In genomic region chr12:115517913-115518312, GRCh38 we compare ENCODE assay signal across 29 cellular contexts.
"Had no signal": no experiment of that assay in that cellular context is flagged by ENCODE, and none has a peak within 500 bp of the region (broad histone marks: within the 10 kb centered on the region; RNA-seq: fewer than 3 reads in every experiment).

No MANE protein-coding gene starts in this region.

- H3K4me3 ChIP-seq: stomach, suprapubic skin, testis, thoracic aorta, thyroid gland, tibial artery, tibial nerve, transverse colon, upper lobe of left lung, upper lobe of right lung, uterus, vagina had no signal

- H3K4me1 ChIP-seq: stomach, suprapubic skin, testis, thyroid gland, tibial artery, tibial nerve, transverse colon, upper lobe of left lung, upper lobe of right lung, uterus had no signal

- H3K36me3 Mint-ChIP-seq: stimulated activated effector memory CD8-positive, alpha-beta T cell treated with anti-CD3 and anti-CD28 coated beads, Interleukin-12 subunit alpha, Interleukin-12 subunit beta, amount 100 ng/mL, for 72 hours; stimulated activated memory B cell treated with anti-CD40 and anti-IgM and Interleukin-4, amounts not matched to agents 10 μg/mL and 1 μg/mL and 100 μg/mL, for 72 hours; type B pancreatic cell had no signal

- H3K27ac Mint-ChIP-seq: stimulated activated effector memory CD8-positive, alpha-beta T cell treated with anti-CD3 and anti-CD28 coated beads, Interleukin-12 subunit alpha, Interleukin-12 subunit beta, amount 100 ng/mL, for 72 hours; stimulated activated memory B cell treated with anti-CD40 and anti-IgM and Interleukin-4, amounts not matched to agents 10 μg/mL and 1 μg/mL and 100 μg/mL, for 72 hours; stimulated activated naive B cell treated with anti-CD40 and anti-IgM and Interleukin-4, amounts not matched to agents 10 μg/mL and 1 μg/mL and 100 μg/mL, for 72 hours; stimulated activated naive CD8-positive, alpha-beta T cell treated with anti-CD3 and anti-CD28 coated beads, Interleukin-15, amount 100 ng/mL, for 72 hours; stimulated activated naive CD8-positive, alpha-beta T cell treated with anti-CD3 and anti-CD28 coated beads, Interleukin-15, Interleukin-2, amounts not matched to agents 100 ng/mL and 50 ng/mL, for 24 hours; type B pancreatic cell had no signal

- H3K27me3 Mint-ChIP-seq: stimulated activated memory B cell treated with anti-CD40 and anti-IgM and Interleukin-4, amounts not matched to agents 10 μg/mL and 1 μg/mL and 100 μg/mL, for 72 hours; stimulated activated naive CD8-positive, alpha-beta T cell treated with anti-CD3 and anti-CD28 coated beads, Interleukin-15, amount 100 ng/mL, for 72 hours; stimulated activated naive CD8-positive, alpha-beta T cell treated with anti-CD3 and anti-CD28 coated beads, Interleukin-15, Interleukin-2, amounts not matched to agents 100 ng/mL and 50 ng/mL, for 24 hours; type B pancreatic cell had no signal

- H3K9me3 ChIP-seq: suprapubic skin, testis, thyroid gland, upper lobe of right lung, uterus, vagina had no signal

- H3K27me3 ChIP-seq: stomach, suprapubic skin, testis, thyroid gland, tibial artery, tibial nerve, transverse colon, upper lobe of left lung, upper lobe of right lung, uterus, vagina had no signal

- FAIRE-seq: urothelium cell line had no signal

- H3K4me1 Mint-ChIP-seq: stimulated activated effector memory CD8-positive, alpha-beta T cell treated with anti-CD3 and anti-CD28 coated beads, Interleukin-12 subunit alpha, Interleukin-12 subunit beta, amount 100 ng/mL, for 72 hours; stimulated activated memory B cell treated with anti-CD40 and anti-IgM and Interleukin-4, amounts not matched to agents 10 μg/mL and 1 μg/mL and 100 μg/mL, for 72 hours; stimulated activated naive B cell treated with anti-CD40 and anti-IgM and Interleukin-4, amounts not matched to agents 10 μg/mL and 1 μg/mL and 100 μg/mL, for 72 hours; stimulated activated naive CD8-positive, alpha-beta T cell treated with anti-CD3 and anti-CD28 coated beads, Interleukin-15, amount 100 ng/mL, for 72 hours had no signal

- H3K4me3 Mint-ChIP-seq: stimulated activated effector memory CD8-positive, alpha-beta T cell treated with anti-CD3 and anti-CD28 coated beads, Interleukin-12 subunit alpha, Interleukin-12 subunit beta, amount 100 ng/mL, for 72 hours; stimulated activated memory B cell treated with anti-CD40 and anti-IgM and Interleukin-4, amounts not matched to agents 10 μg/mL and 1 μg/mL and 100 μg/mL, for 72 hours; stimulated activated naive B cell treated with anti-CD40 and anti-IgM and Interleukin-4, amounts not matched to agents 10 μg/mL and 1 μg/mL and 100 μg/mL, for 72 hours; stimulated activated naive CD8-positive, alpha-beta T cell treated with anti-CD3 and anti-CD28 coated beads, Interleukin-15, amount 100 ng/mL, for 72 hours; stimulated activated naive CD8-positive, alpha-beta T cell treated with anti-CD3 and anti-CD28 coated beads, Interleukin-15, Interleukin-2, amounts not matched to agents 100 ng/mL and 50 ng/mL, for 24 hours; type B pancreatic cell had no signal

- ATAC-seq: stimulated activated effector memory CD8-positive, alpha-beta T cell treated with anti-CD3 and anti-CD28 coated beads, Interleukin-12 subunit alpha, Interleukin-12 subunit beta, amount 100 ng/mL, for 72 hours; stimulated activated memory B cell treated with anti-CD40 and anti-IgM and Interleukin-4, amounts not matched to agents 10 μg/mL and 1 μg/mL and 100 μg/mL, for 72 hours; stimulated activated naive B cell treated with anti-CD40 and anti-IgM and Interleukin-4, amounts not matched to agents 10 μg/mL and 1 μg/mL and 100 μg/mL, for 72 hours; stimulated activated naive CD8-positive, alpha-beta T cell treated with anti-CD3 and anti-CD28 coated beads, Interleukin-15, amount 100 ng/mL, for 72 hours; stimulated activated naive CD8-positive, alpha-beta T cell treated with anti-CD3 and anti-CD28 coated beads, Interleukin-15, Interleukin-2, amounts not matched to agents 100 U/mL and 50 U/mL, for 24 hours; upper lobe of right lung had no signal

- H3K27ac ChIP-seq: stomach, suprapubic skin, testis, thoracic aorta, thyroid gland, tibial artery, tibial nerve, transverse colon, upper lobe of left lung, upper lobe of right lung, uterus, vagina had no signal

- H3K36me3 ChIP-seq: stomach, suprapubic skin, thoracic aorta, thyroid gland, tibial artery, tibial nerve, transverse colon, upper lobe of left lung, upper lobe of right lung, uterus, vagina had no signal

- DNase-seq: stimulated activated CD4-positive, alpha-beta T cell treated with anti-CD3 and anti-CD28 coated beads, Interleukin-2, amount 100 ng/mL, for 48 hours; stimulated activated CD4-positive, alpha-beta T cell treated with anti-CD3 and anti-CD28 coated beads, Interleukin-4, amount 100 ng/mL, for 1 hour; stimulated activated CD4-positive, alpha-beta T cell treated with anti-CD3 and anti-CD28 coated beads, Interleukin-4, amount 100 ng/mL, for 24 hours; stimulated activated CD4-positive, alpha-beta T cell treated with anti-CD3 and anti-CD28 coated beads, Interleukin-4, amount 100 ng/mL, for 4 hours; stimulated activated CD8-positive, alpha-beta memory T cell treated with anti-CD3 and anti-CD28 coated beads, Interleukin-4, amount 100 ng/mL, for 48 hours; stimulated activated naive B cell treated with anti-CD40 and anti-IgM and Interleukin-4, amounts not matched to agents 10 μg/mL and 1 μg/mL and 100 μg/mL, for 72 hours; stimulated activated naive CD4-positive, alpha-beta T cell; stimulated activated naive CD4-positive, alpha-beta T cell treated with Interleukin-2 at 50 U/mL for 16 hours; stimulated activated naive CD8-positive, alpha-beta T cell treated with anti-CD3 and anti-CD28 coated beads, Interleukin-15, amount 100 ng/mL, for 72 hours; stimulated activated naive CD8-positive, alpha-beta T cell treated with anti-CD3 and anti-CD28 coated beads, Interleukin-15, Interleukin-2, amounts not matched to agents 100 U/mL and 50 U/mL, for 24 hours; stomach; substantia nigra; testis; thyroid gland; tibial artery; transverse colon; trophoblast cell; upper lobe of left lung; upper lobe of right lung; uterus had no signal
